In genomic region chr17:43720311-43721060, GRCh38 we compare ENCODE assay signal across 8 cellular contexts. TPM values are rescaled to one million over a fixed set of nuclear protein-coding genes. Genes with fewer than 3 reads are reported as not detected.
DNase-seq lines count a peak whose midpoint lies in the region; ATAC-seq, FAIRE-seq and TF ChIP-seq lines count a peak whose summit lies in the region.

No MANE protein-coding gene starts in this region.

- H4K20me1 ChIP-seq in IMR-90 (ENCODE audit: insufficient read depth, low read length) = no peaks in the 10 kb centered on the region

- H3K4me3 Mint-ChIP-seq in immature natural killer cell = peak overlapping the region; percentile 91 to 99 (median 96)

- H3K9me3 ChIP-seq in IMR-90 (ENCODE audit: control insufficient read depth, insufficient read depth, low read length) = no peaks in the 10 kb centered on the region
- no peaks in the 10 kb centered on the region for H3K9me3 ChIP-seq in small intestine (ENCODE audit: control insufficient read depth, low read depth)

- H3K4me2 ChIP-seq in IMR-90 (ENCODE audit: low read depth, low read length) = peak overlapping the region; percentile 89

- DNase-seq in IMR-90 (peak; percentile 43), bronchial epithelial cell (ENCODE audit: low read depth) (peak; percentile 29), immature natural killer cell (peak; percentile 73 to 76 (median 73)), small intestine (peak; percentile 77), NCI-H2081 treated with DMSO at 0.1 percent for 48 hours (lab: John Stamatoyannopoulos, UW) (no peak)
- DNase-seq in activated CD4-positive, CD25-positive, alpha-beta regulatory T cell (lab: John Stamatoyannopoulos, UW) = peak; percentile 36 to 61 (median 56)

- POLR2A ChIA-PET in IMR-90 (lab: Charles Lee; ENCODE audit: unreplicated experiment) = no interaction called here

- peak overlapping the region; percentile 33; the same call in 1 of the 2 replicates for H2BK20ac ChIP-seq in IMR-90 (ENCODE audit: low read depth, low read length)

- H3K9me3 Mint-ChIP-seq in immature natural killer cell = no peaks in the 10 kb centered on the region

- peak overlapping the region; percentile 80 for H4K91ac ChIP-seq in IMR-90 (ENCODE audit: insufficient read depth, low read depth, low read length)

- peak overlapping the region; percentile 76 for H3K14ac ChIP-seq in IMR-90 (replicated peaks; ENCODE audit: low read depth, low read length)

- in situ Hi-C loops in IMR-90 (cut with MboI; ENCODE audit: low sequenced_read_pairs) = no loop called here

- peak overlapping the region; percentile 61 for H2BK5ac ChIP-seq in IMR-90 (ENCODE audit: low read depth, low read length, poor library complexity, severe bottlenecking)

- H4K8ac ChIP-seq in IMR-90 (ENCODE audit: low read depth in 2 of 2, low read length in 2 of 2) = peak overlapping the region; percentile 98

- H3K4me1 Mint-ChIP-seq in immature natural killer cell = peaks cover 8 to 11% of the 10 kb centered on the region in 2 donors

- no TSS peak for BruUV-seq in IMR-90 (replicated peaks; lab: Mats Ljungman, UMichigan)

- peak overlapping the region; percentile 53 for H3K4me3 ChIP-seq in IMR-90 (ENCODE audit: insufficient read depth, low read depth, low read length)
- peak overlapping the region; percentile 65 for H3K4me3 ChIP-seq in bronchial epithelial cell (ENCODE audit: low read depth, low read length)
- peak overlapping the region; percentile 67 to 81 for H3K4me3 ChIP-seq in small intestine (ENCODE audit: low read depth in 1 of 2, low read length in 2 of 2)

- H3K27ac ChIP-seq in 22Rv1 (peak overlapping the region; percentile 26; the same call in 1 of the 2 replicates), IMR-90 (ENCODE audit: insufficient read depth, low read length) (peak overlapping the region; percentile 53), small intestine (ENCODE audit: low read depth in 1 of 2, low read length in 1 of 2) (peak overlapping the region; percentile 85 to 97)

- intact Hi-C loops in IMR-90 (cut with micrococcal nuclease) = no loop called here

- H2AK9ac ChIP-seq in IMR-90 (replicated peaks; ENCODE audit: low read depth, low read length, poor library complexity) = peak overlapping the region; percentile 77

- ATAC-seq in GM18907 (IDR thresholded peaks at IDR 0.05; ENCODE audit: unreplicated experiment) (peak; percentile 55), IMR-90 (ENCODE audit: low read depth) (peak; percentile 97)

- FAIRE-seq in bronchial epithelial cell (lab: Jason Lieb, UNC) (no peak), small intestine (lab: Jason Lieb, UNC) (no peak)

- H3K27me3 ChIP-seq in IMR-90 (ENCODE audit: control insufficient read depth, insufficient read depth, low read length) = no peaks in the 10 kb centered on the region
- peaks cover 1% of the 10 kb centered on the region for H3K27me3 ChIP-seq in bronchial epithelial cell (ENCODE audit: control insufficient read depth, insufficient read depth, low read length)
- H3K27me3 ChIP-seq in small intestine (ENCODE audit: control insufficient read depth in 2 of 2, insufficient read depth in 2 of 2, low read length in 2 of 2) = no peaks in the 10 kb centered on the region

- peak overlapping the region; percentile 81 for H2AK5ac ChIP-seq in IMR-90 (ENCODE audit: low read depth, low read length)

- CTCF ChIA-PET in IMR-90 (lab: Yijun Ruan, JAX) = no interaction called here

- no peaks in the 10 kb centered on the region for H3K36me3 ChIP-seq in IMR-90 (ENCODE audit: control insufficient read depth, insufficient read depth, low read length)
- no peaks in the 10 kb centered on the region for H3K36me3 ChIP-seq in bronchial epithelial cell (ENCODE audit: control insufficient read depth, insufficient read depth, low read length)
- H3K36me3 ChIP-seq in small intestine (ENCODE audit: control insufficient read depth in 2 of 2, insufficient read depth in 2 of 2, low read length in 2 of 2) = no peaks in the 10 kb centered on the region

- peak overlapping the region; percentile 72 for H3K56ac ChIP-seq in IMR-90 (ENCODE audit: extremely low read depth, insufficient read depth, low read length)

- H3K79me1 ChIP-seq in IMR-90 (ENCODE audit: low read depth in 1 of 2, low read length in 2 of 2) = no peaks in the 10 kb centered on the region

- H3K36me3 Mint-ChIP-seq in immature natural killer cell = no peaks in the 10 kb centered on the region

- no peak for TF ChIP-seq POLR2A in IMR-90 (IDR thresholded peaks at IDR 0.05; ENCODE audit: low read depth, low read length)

- H3K23ac ChIP-seq in IMR-90 (ENCODE audit: low read depth, low read length) = peak overlapping the region; percentile 85

- peak overlapping the region; percentile 97 for H2AFZ ChIP-seq in IMR-90 (replicated peaks; ENCODE audit: low read length, poor library complexity)

- H4K5ac ChIP-seq in IMR-90 (ENCODE audit: low read depth, low read length) = peak overlapping the region; percentile 98

- H2BK15ac ChIP-seq in IMR-90 (ENCODE audit: low read depth, low read length) = peak overlapping the region; percentile 37; the same call in 1 of the 3 replicates

- peak overlapping the region; percentile 87 for H3K9ac ChIP-seq in IMR-90 (ENCODE audit: low read depth, low read length)

- peak overlapping the region; percentile 87 to 97 (median 96) for H3K27ac Mint-ChIP-seq in immature natural killer cell

- peaks cover 4 to 13% (median 6%) of the 10 kb centered on the region in 3 donors for H3K27me3 Mint-ChIP-seq in immature natural killer cell (ENCODE audit: low read depth in 3 of 3)

- peak overlapping the region; percentile 85 for H3K4ac ChIP-seq in IMR-90 (ENCODE audit: low read depth, low read length)

- H3K18ac ChIP-seq in IMR-90 (ENCODE audit: low read depth, low read length) = peak overlapping the region; percentile 88

- H3K9me1 ChIP-seq in IMR-90 (ENCODE audit: insufficient read depth, low read length) = peaks cover 13% of the 10 kb centered on the region; the same call in 1 of the 2 replicates

- peak overlapping the region; percentile 64 for H2BK120ac ChIP-seq in IMR-90 (ENCODE audit: low read depth, low read length)

- H3K4me1 ChIP-seq in IMR-90 (ENCODE audit: control insufficient read depth, insufficient read depth, low read length) = peaks cover 12% of the 10 kb centered on the region
- no peaks in the 10 kb centered on the region for H3K4me1 ChIP-seq in small intestine (ENCODE audit: control insufficient read depth in 2 of 2, insufficient read depth in 1 of 2, low read depth in 1 of 2, low read length in 1 of 2)

- no peak for TF ChIP-seq CTCF in 22Rv1 (IDR thresholded peaks at IDR 0.05)
- no peak for TF ChIP-seq CTCF in IMR-90 (conservative IDR thresholded peaks at IDR 0.05; ENCODE audit: low read depth, low read length)
- TF ChIP-seq CTCF in bronchial epithelial cell (IDR thresholded peaks at IDR 0.05; ENCODE audit: insufficient read depth, low read length, severe bottlenecking) = no peak

- dilution Hi-C loops in IMR-90 (cut with HindIII; ENCODE audit: low sequenced_read_pairs, unreplicated experiment) = no loop called here

- TF ChIP-seq RAD21 in IMR-90 (IDR thresholded peaks at IDR 0.05; ENCODE audit: low read length) = no peak

- WGBS in IMR-90 (ENCODE audit: extremely low coverage in 2 of 2, insufficient read length in 1 of 2), 2 experiments = 2% methylated on average over 10 of the region's 64 CpGs; no CpG with 5 or more reads in 1 of the 2 experiments
- WGBS in small intestine, 3 donors = 0 to 1% (median 1%) methylated on average over 51 to 64 of the region's 64 CpGs

TF ChIP-seq in IMR-90, 13 proteins besides CTCF, POLR2A, EP300 and RAD21:
- TF ChIP-seq MAZ (IDR thresholded peaks at IDR 0.05; ENCODE audit: borderline replicate concordance, low read depth, low read length) (peak; percentile 53; the same call in 1 of the 2 replicates), ELK1 (IDR thresholded peaks at IDR 0.05; ENCODE audit: borderline replicate concordance, low read depth, low read length) (no peak)

RNA-seq across cellular contexts. Expression of gene SOST, which starts 38.1 kb away (rescaled TPM):
- not detected in 2 replicates for total RNA-seq in IMR-90 (2012; rRNA removed)
- polyA plus RNA-seq in IMR-90 (2012; rRNA removed) = not detected in 2 replicates
- not detected in 2 replicates for polyA plus RNA-seq in IMR-90 (2012; cell fraction: cytosol; rRNA removed)
- not detected in 2 replicates for polyA plus RNA-seq in IMR-90 (2012; cell fraction: nucleus; rRNA removed; ENCODE audit: low replicate concordance)
- not detected in 2 replicates for total RNA-seq in bronchial epithelial cell
- under 1 TPM in 1 of 3 donors, not detected in 2; 0.10 TPM for polyA plus RNA-seq in immature natural killer cell
- polyA plus RNA-seq in small intestine = not detected

RNA-seq across cellular contexts. Expression of gene DUSP3, which starts 58.3 kb away (rescaled TPM):
- 40.9 and 42.5 TPM in 2 replicates for total RNA-seq in IMR-90 (2012; rRNA removed)
- polyA plus RNA-seq in IMR-90 (2012; rRNA removed) = 33.3 and 33.5 TPM in 2 replicates
- 22.0 and 23.5 TPM in 2 replicates for polyA plus RNA-seq in IMR-90 (2012; cell fraction: cytosol; rRNA removed)
- polyA plus RNA-seq in IMR-90 (2012; cell fraction: nucleus; rRNA removed; ENCODE audit: low replicate concordance) = 30.4 and 43.5 TPM in 2 replicates
- total RNA-seq in bronchial epithelial cell = 36.9 and 37.8 TPM in 2 replicates
- 10 to 100 TPM in 2 of 3 donors, 1 to 10 TPM in 1; 9.1 to 13.6 (median 12.3) TPM for polyA plus RNA-seq in immature natural killer cell
- polyA plus RNA-seq in small intestine = 10 to 100 TPM; 31.1 to 88.6 (median 72.4) TPM

RNA-seq across cellular contexts. Expression of gene MEOX1, which starts 58.8 kb away (rescaled TPM):
- total RNA-seq in IMR-90 (2012; rRNA removed) = 0.72 and 0.83 TPM in 2 replicates
- 0.48 and 0.52 TPM in 2 replicates for polyA plus RNA-seq in IMR-90 (2012; rRNA removed)
- 0.40 and 0.52 TPM in 2 replicates for polyA plus RNA-seq in IMR-90 (2012; cell fraction: cytosol; rRNA removed)
- 0.32 and 0.38 TPM in 2 replicates for polyA plus RNA-seq in IMR-90 (2012; cell fraction: nucleus; rRNA removed; ENCODE audit: low replicate concordance)
- total RNA-seq in bronchial epithelial cell = not detected in 2 replicates
- not detected for polyA plus RNA-seq in immature natural killer cell
- polyA plus RNA-seq in small intestine = 1 to 10 TPM in 1 of 3 donors, not detected in 2; 7.1 TPM

RNA-seq across cellular contexts. Expression of gene CFAP97D1, which starts 59.7 kb away (rescaled TPM):
- total RNA-seq in IMR-90 (2012; rRNA removed) = under 0.01 TPM in 1 of 2 replicates, not detected in the other
- polyA plus RNA-seq in IMR-90 (2012; rRNA removed) = 0.03 TPM in 1 of 2 replicates, not detected in the other
- not detected in 2 replicates for polyA plus RNA-seq in IMR-90 (2012; cell fraction: cytosol; rRNA removed)
- polyA plus RNA-seq in IMR-90 (2012; cell fraction: nucleus; rRNA removed; ENCODE audit: low replicate concordance) = 0.03 TPM in 1 of 2 replicates, not detected in the other
- not detected in 2 replicates for total RNA-seq in bronchial epithelial cell
- not detected for polyA plus RNA-seq in immature natural killer cell
- not detected for polyA plus RNA-seq in small intestine

Comparison
In these comparisons a context has a peak if more than half of its experiments do, and no peak if none do; other contexts are left out.
1. H3K27ac ChIP-seq: peak in every context shown above with its lines; median percentile 91 in small intestine; 53 in IMR-90; 26 in 22Rv1.